11 cellular contexts compared by ENCODE assay signal in the genomic region with DNA sequence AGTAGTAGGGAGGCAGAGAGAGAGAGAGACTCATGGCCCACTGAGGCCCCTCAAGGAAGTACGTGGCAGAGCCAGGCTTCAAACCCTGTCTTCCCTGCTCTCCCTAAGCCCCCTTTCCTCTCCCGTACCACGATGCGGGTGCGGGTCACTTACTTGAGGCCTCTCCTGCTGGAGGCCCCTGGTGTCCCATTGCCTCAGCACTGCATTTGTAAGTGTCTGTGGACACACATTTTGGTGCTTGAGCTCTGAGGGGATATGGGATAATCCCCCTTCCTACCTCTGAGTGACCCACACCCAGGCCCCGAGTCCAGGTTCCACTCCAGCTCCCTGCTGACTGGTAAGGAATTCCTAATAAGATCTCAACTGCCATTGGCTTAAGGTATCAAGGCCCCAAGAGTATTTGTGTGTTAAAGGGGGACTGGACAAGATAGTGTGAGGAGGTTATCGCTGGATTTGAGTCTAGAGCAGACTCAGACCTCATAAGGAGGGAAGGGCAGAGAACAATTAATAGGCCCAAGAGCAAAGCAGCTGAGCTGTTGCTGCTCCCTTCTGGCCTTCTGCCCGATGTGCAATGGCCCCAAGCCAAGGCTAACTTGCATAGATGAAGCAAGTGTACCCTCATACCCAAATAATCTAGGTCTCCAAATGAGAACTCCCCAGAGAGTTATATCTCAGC.
DNase-seq lines count a peak whose midpoint lies in the region; ATAC-seq, FAIRE-seq and TF ChIP-seq lines count a peak whose summit lies in the region.
"Had no signal": no experiment of that assay in that cellular context is flagged by ENCODE, and none has a peak within 500 bp of the region (broad histone marks: within the 10 kb centered on the region; RNA-seq: fewer than 3 reads in every experiment).

No MANE protein-coding gene starts in this region.

- no peaks in the 10 kb centered on the region for H3K36me3 ChIP-seq in kidney (ENCODE audit: control insufficient read depth in 1 of 2, insufficient read depth in 2 of 2, low read length in 2 of 2)
- H3K36me3 ChIP-seq in CD8-positive, alpha-beta memory T cell (ENCODE audit: insufficient read depth, low read length), result peaks cover 33% of the 10 kb centered on the region

- H3K4me1 ChIP-seq in kidney (ENCODE audit: control insufficient read depth in 1 of 2, insufficient read depth in 1 of 2, low read depth in 1 of 2, low read length in 2 of 2), result no peaks in the 10 kb centered on the region
- no peaks in the 10 kb centered on the region for H3K4me1 ChIP-seq in CD8-positive, alpha-beta memory T cell (ENCODE audit: insufficient read depth, low read length)

- no peak overlapping the region for H3K4me3 Mint-ChIP-seq in brain
- no peak overlapping the region for H3K4me3 Mint-ChIP-seq in CD8-positive, alpha-beta memory T cell
- H3K4me3 Mint-ChIP-seq: naive B cell had no signal

- no peak for ATAC-seq in HG03025 (IDR thresholded peaks at IDR 0.05; ENCODE audit: low FRiP score, unreplicated experiment)

- intact Hi-C loops in kidney (cut with DNase I), result no loop called here

- TF ChIP-seq CTCF in brain (conservative IDR thresholded peaks at IDR 0.05) (peak; percentile 45 to 66), kidney (IDR thresholded peaks at IDR 0.05; ENCODE audit: borderline replicate concordance, extremely low read depth, insufficient read depth) (peak; percentile 7)

- CTCF ChIA-PET in CD8-positive, alpha-beta memory T cell (lab: Charles Lee), result interaction anchor here (0.7 kb wide), 1 partner anchor 545 kb away, joined by 3 read pairs; no protein-coding TSS in a partner anchor

- peak; percentile 11 for DNase-seq in NCI-H510A treated with DMSO at 0.1 percent for 48 hours (lab: John Stamatoyannopoulos, UW)
- DNase-seq in NCI-H510A (lab: John Stamatoyannopoulos, UW), result no peak
- DNase-seq in kidney, result no peak
- peak; percentile 47 for DNase-seq in superior temporal gyrus (ENCODE audit: extremely low spot score)
- DNase-seq in CD8-positive, alpha-beta memory T cell, result no peak
- no peak for DNase-seq in HCEC 1CT
- DNase-seq: naive B cell had no signal

- no peaks in the 10 kb centered on the region for H3K27me3 ChIP-seq in CD8-positive, alpha-beta memory T cell (ENCODE audit: insufficient read depth, low read length, poor library complexity, severe bottlenecking)

- H3K36me3 Mint-ChIP-seq in brain, result no peaks in the 10 kb centered on the region
- peaks cover 0 to 85% (median 21%) of the 10 kb centered on the region in 3 donors for H3K36me3 Mint-ChIP-seq in CD8-positive, alpha-beta memory T cell

- FAIRE-seq in kidney (lab: Jason Lieb, UNC), result no peak

- no peaks in the 10 kb centered on the region for H3K9me3 ChIP-seq in kidney (ENCODE audit: control insufficient read depth in 1 of 2, low read length in 2 of 2)
- no peaks in the 10 kb centered on the region for H3K9me3 ChIP-seq in CD8-positive, alpha-beta memory T cell (ENCODE audit: low read length)

- H3K4me3 ChIP-seq in kidney (ENCODE audit: low read length in 2 of 2), result no peak overlapping the region
- no peak overlapping the region for H3K4me3 ChIP-seq in CD8-positive, alpha-beta memory T cell (ENCODE audit: low read length)

- H3K27ac ChIP-seq in kidney (ENCODE audit: low read depth in 2 of 2, low read length in 2 of 2), result no peak overlapping the region
- no peak overlapping the region for H3K27ac ChIP-seq in CD8-positive, alpha-beta memory T cell (ENCODE audit: low read depth, low read length)
- H3K27ac ChIP-seq: KMS-11 had no signal

- POLR2A ChIA-PET in CD8-positive, alpha-beta memory T cell (lab: Charles Lee), result no interaction called here

- H3K27ac Mint-ChIP-seq in brain, result peak overlapping the region in 4 of 5 experiments; percentile 25 to 66 (median 48)
- peak overlapping the region in 4 of 8 donors; percentile 4 to 59 (median 32) for H3K27ac Mint-ChIP-seq in CD8-positive, alpha-beta memory T cell
- H3K27ac Mint-ChIP-seq: activated T-helper 2 cell treated with anti-CD3 and anti-CD28 coated beads, Interferon-gamma antibody, Interleukin-2, Interleukin-4, amounts not matched to agents 10 μg/mL and 5 μg/mL and 100 μg/mL, durations not matched to agents 14 hours and 24 hours and 36 hours had no signal

- peaks cover 45% of the 10 kb centered on the region for H3K4me1 Mint-ChIP-seq in brain
- H3K4me1 Mint-ChIP-seq in CD8-positive, alpha-beta memory T cell, result peaks cover 0 to 2% (median 0%) of the 10 kb centered on the region in 3 donors
- H3K4me1 Mint-ChIP-seq: naive B cell had no signal

- no peaks in the 10 kb centered on the region for H3K9me3 Mint-ChIP-seq in brain
- no peaks in the 10 kb centered on the region for H3K9me3 Mint-ChIP-seq in CD8-positive, alpha-beta memory T cell
- H3K9me3 Mint-ChIP-seq: activated T-helper 2 cell treated with anti-CD3 and anti-CD28 coated beads, Interferon-gamma antibody, Interleukin-2, Interleukin-4, amounts not matched to agents 10 μg/mL and 5 μg/mL and 100 μg/mL, durations not matched to agents 14 hours and 24 hours and 36 hours; naive B cell had no signal

- H3K27me3 Mint-ChIP-seq in brain, result peaks cover 3% of the 10 kb centered on the region
- no peaks in the 10 kb centered on the region for H3K27me3 Mint-ChIP-seq in CD8-positive, alpha-beta memory T cell
- H3K27me3 Mint-ChIP-seq: naive B cell had no signal

- no peak overlapping the region for H3K9ac ChIP-seq in kidney (ENCODE audit: low read length in 2 of 2)
- H3K9ac ChIP-seq: KMS-11 had no signal

Comparison
In these comparisons a context has a peak if more than half of its experiments do, and no peak if none do; other contexts are left out.
1. DNase-seq: peak in NCI-H510A treated with DMSO at 0.1 percent for 48 hours (single experiment) and superior temporal gyrus (single experiment); none in NCI-H510A (single experiment), kidney (single experiment), CD8-positive, alpha-beta memory T cell (0 of 5) and HCEC 1CT (single experiment).